Comparison of ENCODE assay signal across 8 cellular contexts in the genomic region with DNA sequence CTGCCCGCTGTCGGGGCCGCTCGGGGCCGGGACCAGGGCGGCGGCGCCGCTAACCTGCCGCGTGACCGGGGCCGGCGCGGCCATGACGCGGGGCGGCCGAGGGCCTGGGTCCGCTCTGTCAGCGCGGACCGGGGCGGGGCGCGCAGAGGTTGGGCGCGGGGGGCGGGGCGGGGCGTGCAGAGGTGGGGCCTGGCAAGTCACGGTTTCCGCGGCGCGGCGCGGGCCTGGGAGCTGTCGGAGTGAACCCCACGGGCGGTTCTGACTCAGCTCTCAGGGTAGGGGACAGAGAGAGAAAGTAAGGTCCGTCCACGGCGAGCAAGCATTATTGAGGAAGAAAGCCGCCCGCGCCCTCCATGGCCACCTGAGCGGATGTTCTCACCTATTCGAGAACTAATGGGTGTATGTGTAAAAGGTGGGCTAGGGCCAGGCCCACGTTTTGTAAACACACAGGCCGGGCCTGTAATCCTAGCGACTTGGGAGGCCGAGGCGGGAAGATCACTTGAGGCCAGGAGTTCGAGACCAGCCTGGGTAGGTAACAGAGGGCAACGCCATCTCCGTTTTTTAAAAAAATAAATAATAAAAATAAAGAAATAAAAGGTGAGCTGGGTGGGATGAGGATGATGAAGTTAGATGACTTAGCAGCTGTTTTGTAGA. TPM values are rescaled to one million over a fixed set of nuclear protein-coding genes. Genes with fewer than 3 reads are reported as not detected.
A peak's percentile ranks its signal among the peaks of the same experiment; 100 is the strongest.
DNase-seq lines count a peak whose midpoint lies in the region; ATAC-seq, FAIRE-seq and TF ChIP-seq lines count a peak whose summit lies in the region.

Gene PRXL2C (minus strand): TSS at position 120 of the 654 bp plus-strand sequence. CDS start 36 bp downstream, at position 84.

- peaks cover 7% of the 10 kb centered on the region for H3K27me3 Mint-ChIP-seq in GM23338 (ENCODE audit: insufficient read depth, low read depth, poor library complexity)
- H3K27me3 Mint-ChIP-seq in activated B cell treated with CpG ODN at 0.5 μM for 24 hours: no peaks in the 10 kb centered on the region

- FAIRE-seq in bronchial epithelial cell (lab: Jason Lieb, UNC) (no peak), GM12891 (lab: Jason Lieb, UNC) (no peak)

- H3K27me3 ChIP-seq in GM23338 (ENCODE audit: insufficient read depth): no peaks in the 10 kb centered on the region; the same call in none of the 2 replicates
- no peaks in the 10 kb centered on the region for H3K27me3 ChIP-seq in bronchial epithelial cell (ENCODE audit: control insufficient read depth, insufficient read depth, low read length)

- H3K9me2 ChIP-seq in GM23338 (ENCODE audit: insufficient read depth): no peaks in the 10 kb centered on the region

- ATAC-seq in GM23338: peak; percentile 82
- ATAC-seq in activated B cell treated with CpG ODN at 0.5 μM for 24 hours (ENCODE audit: low read depth): peak; percentile 88

- H3K4me3 ChIP-seq in GM23338 (peak within 1 kb of the TSS; percentile 74), bronchial epithelial cell (ENCODE audit: low read depth, low read length) (peak within 1 kb of the TSS; percentile 60)

- H3K4me3 Mint-ChIP-seq in GM23338 (peak within 1 kb of the TSS; percentile 90), activated B cell treated with CpG ODN at 0.5 μM for 24 hours (peak within 1 kb of the TSS; percentile 94)

- no peaks in the 10 kb centered on the region for H4K20me1 ChIP-seq in GM23338 (replicated peaks; ENCODE audit: insufficient read depth)

- no peaks in the 10 kb centered on the region; the same call in 2 of the 3 replicates for H3K36me3 Mint-ChIP-seq in GM23338 (ENCODE audit: low read depth)
- H3K36me3 Mint-ChIP-seq in activated B cell treated with CpG ODN at 0.5 μM for 24 hours (ENCODE audit: low read depth): peaks cover 9% of the 10 kb centered on the region

- H3K27ac Mint-ChIP-seq in GM23338 (0 out of 2 replicates have a peak within 1 kb of the TSS, but pooled peaks have one; percentile 86), activated B cell treated with CpG ODN at 0.5 μM for 24 hours (peak within 1 kb of the TSS; percentile 92)

- no peak for TF ChIP-seq POLR2A in GM12891 (IDR thresholded peaks at IDR 0.05; ENCODE audit: low read depth, low read length)

- CTCF ChIA-PET in activated B cell treated with CpG ODN at 0.5 μM for 24 hours (lab: Charles Lee): interaction anchor here (0.8 kb wide), 1 partner anchor 328 kb away, joined by 3 read pairs; no protein-coding TSS in a partner anchor

- DNase-seq in GF-D8 (lab: John Stamatoyannopoulos, UW) (peak; percentile 8), GM23338 (ENCODE audit: low spot score) (peak; percentile 77), NCI-H1092 (lab: John Stamatoyannopoulos, UW) (peak; percentile 39), activated B cell treated with CpG ODN at 0.5 μM for 24 hours (peak; percentile 74), bronchial epithelial cell (ENCODE audit: low read depth) (peak; percentile 49), iris pigment epithelial cell (ENCODE audit: low read depth) (peak; percentile 77), GM12891 (ENCODE audit: insufficient read length, low spot score) (no peak)
- peak; percentile 58 to 82 for DNase-seq in stimulated activated CD4-positive, alpha-beta T cell treated with anti-CD3 and anti-CD28 coated beads, Interleukin-12 subunit alpha, Interleukin-12 subunit beta, amount 100 ng/mL, for 24 hours (ENCODE audit: low read depth in 2 of 2)

- POLR2A ChIA-PET in activated B cell treated with CpG ODN at 0.5 μM for 24 hours (lab: Charles Lee): interaction anchor here (0.5 to 1.3 kb wide), 5 partner anchors 11 to 288 kb away, joined by 3 to 5 read pairs (median 3); no protein-coding TSS in a partner anchor

- peak within 1 kb of the TSS; percentile 99 for H2AFZ ChIP-seq in GM23338

- H3K79me2 ChIP-seq in GM23338 (replicated peaks; ENCODE audit: insufficient read depth): no peaks in the 10 kb centered on the region

- peak within 1 kb of the TSS; percentile 85 for H3K4me2 ChIP-seq in GM23338

- intact Hi-C loops in activated B cell treated with CpG ODN at 0.5 μM for 24 hours (cut with micrococcal nuclease): loop anchor here (1.0 to 10.0 kb wide), 6 partner anchors 123 to 1931 kb away; partner anchors contain the start of genes AOPEP, ERCC6L2, NCBP1 and TSTD2

- H3K4me1 ChIP-seq in GM23338 (ENCODE audit: insufficient read depth): peaks cover 5% of the 10 kb centered on the region; the same call in 1 of the 2 replicates

- H3F3A ChIP-seq in GM23338 (replicated peaks; ENCODE audit: low read depth): peaks cover 4% of the 10 kb centered on the region; the same call in 1 of the 2 replicates

- no peak for TF ChIP-seq CTCF in GM23338 (conservative IDR thresholded peaks at IDR 0.05; ENCODE audit: low read depth in 2 of 2)
- TF ChIP-seq CTCF in activated B cell treated with CpG ODN at 0.5 μM for 24 hours (IDR thresholded peaks at IDR 0.05): no peak
- TF ChIP-seq CTCF in bronchial epithelial cell (IDR thresholded peaks at IDR 0.05; ENCODE audit: insufficient read depth, low read length, severe bottlenecking): no peak

- H3K36me3 ChIP-seq in GM23338 (ENCODE audit: insufficient read depth): no peaks in the 10 kb centered on the region
- H3K36me3 ChIP-seq in bronchial epithelial cell (ENCODE audit: control insufficient read depth, insufficient read depth, low read length): peaks cover 2% of the 10 kb centered on the region

- no peaks in the 10 kb centered on the region; the same call in 2 of the 3 replicates for H3K9me3 Mint-ChIP-seq in GM23338
- no peaks in the 10 kb centered on the region for H3K9me3 Mint-ChIP-seq in activated B cell treated with CpG ODN at 0.5 μM for 24 hours

- H3K4me1 Mint-ChIP-seq in GM23338: peaks cover 5% of the 10 kb centered on the region; the same call in 2 of the 3 replicates
- peaks cover 17% of the 10 kb centered on the region for H3K4me1 Mint-ChIP-seq in activated B cell treated with CpG ODN at 0.5 μM for 24 hours

- no peak within 1 kb of the TSS for H3K27ac ChIP-seq in GM23338 (ENCODE audit: low read depth)

TF ChIP-seq in GM23338, 12 proteins besides CTCF, POLR2A, EP300 and RAD21 (continues in another document):
- TF ChIP-seq JUNB (IDR thresholded peaks at IDR 0.05; ENCODE audit: unreplicated experiment) (no peak), POLR2AphosphoS5 (IDR thresholded peaks at IDR 0.05; ENCODE audit: low read depth) (no peak), NANOG (IDR thresholded peaks at IDR 0.05; ENCODE audit: borderline replicate concordance) (no peak), ZNF331 (CRISPR knock-in tag; IDR thresholded peaks at IDR 0.05; ENCODE audit: low read depth) (no peak), EZH2 (IDR thresholded peaks at IDR 0.05; ENCODE audit: low read depth, unreplicated experiment) (no peak)

TF ChIP-seq in GM12891, 5 proteins besides CTCF, POLR2A, EP300 and RAD21:
- TF ChIP-seq POU2F2 (IDR thresholded peaks at IDR 0.05; ENCODE audit: low read depth, low read length): no peak
- no peak for TF ChIP-seq SPI1 (IDR thresholded peaks at IDR 0.05; ENCODE audit: low read depth, low read length)
- no peak for TF ChIP-seq PAX5 (IDR thresholded peaks at IDR 0.05; ENCODE audit: insufficient read depth, low read length, severe bottlenecking)
- TF ChIP-seq POLR2AphosphoS5 (IDR thresholded peaks at IDR 0.05; ENCODE audit: low read depth, low read length): no peak
- no peak for TF ChIP-seq TAF1 (IDR thresholded peaks at IDR 0.05; ENCODE audit: low read depth, low read length)

RNA-seq across cellular contexts. Expression of gene PRXL2C, which starts in this region (rescaled TPM):
- total RNA-seq in GM23338 (2014; rRNA removed; shearing (Covaris generic)): 5.2 and 7.8 TPM in 2 replicates
- polyA plus RNA-seq in GM23338 (2016; fragmentation: Nextera tagmentation; extraction: Ambion mirVana): 6.6 and 7.9 TPM in 2 replicates
- total RNA-seq in activated B cell treated with CpG ODN at 0.5 μM for 24 hours (11.7 and 12.6 TPM in 2 replicates), bronchial epithelial cell (5.8 and 9.5 TPM in 2 replicates)
- 0.82 TPM for polyA plus RNA-seq in GM12891 (2012; ENCODE audit: low read depth, missing spikeins)
